Comparison of ENCODE assay signal across 13 cellular contexts in genomic region chr3:31546152-31546551, GRCh38. TPM values are rescaled to one million over a fixed set of nuclear protein-coding genes. Genes with fewer than 3 reads are reported as not detected.
A peak's percentile ranks its signal among the peaks of the same experiment; 100 is the strongest.
DNase-seq lines count a peak whose midpoint lies in the region; ATAC-seq and TF ChIP-seq lines count a peak whose summit lies in the region.
"Had no signal": no experiment of that assay in that cellular context is flagged by ENCODE, and none has a peak within 500 bp of the region (broad histone marks: within the 10 kb centered on the region; RNA-seq: fewer than 3 reads in every experiment).

No MANE protein-coding gene starts in this region.

- H3K9me3 ChIP-seq in CD8-positive, alpha-beta T cell (ENCODE audit: low read length) = no peaks in the 10 kb centered on the region
- H3K9me3 ChIP-seq in neutrophil (no peaks in the 10 kb centered on the region), stomach (no peaks in the 10 kb centered on the region)
- H3K9me3 ChIP-seq: colonic mucosa had no signal

- intact Hi-C loops in CD8-positive, alpha-beta T cell (cut with DNase I, micrococcal nuclease) = loop anchor here in 1 of 2 experiments (1.0 kb wide), 1 partner anchor 216 kb away; no protein-coding TSS in a partner anchor
- intact Hi-C loops in stomach (cut with DNase I; ENCODE audit: low total_unique reads) = no loop called here

- H3K4me1 Mint-ChIP-seq in CD8-positive, alpha-beta T cell (ENCODE audit: low read depth) = peaks cover 87% of the 10 kb centered on the region

- no peak for TF ChIP-seq EP300 in stomach (IDR thresholded peaks at IDR 0.05)

- DNase-seq in CD8-positive, alpha-beta T cell = no peak
- DNase-seq in NCI-H69 (lab: John Stamatoyannopoulos, UW) (peak; percentile 19), fibroblast of pulmonary artery (ENCODE audit: low read depth) (peak; percentile 15), substantia nigra (lab: John Stamatoyannopoulos, UW) (no peak), stomach (no peak)
- DNase-seq: colonic mucosa, KG1, NCI-H187 treated with DMSO at 0.1 percent for 48 hours, NCI-H774, SIG-M5, small intestine had no signal

- no peak for ATAC-seq in CD8-positive, alpha-beta T cell
- ATAC-seq in GM21528 (IDR thresholded peaks at IDR 0.05; ENCODE audit: low FRiP score, unreplicated experiment) = no peak

- no peak overlapping the region for H3K27ac ChIP-seq in CD8-positive, alpha-beta T cell (ENCODE audit: low read depth, low read length)
- H3K27ac ChIP-seq in neutrophil (peak overlapping the region; percentile 77), substantia nigra (ENCODE audit: low read depth, low read length, poor library complexity, severe bottlenecking) (no peak overlapping the region), stomach (no peak overlapping the region)
- H3K27ac ChIP-seq: colonic mucosa had no signal

- 70 to 92% (median 86%) methylated on average over 1 of the region's 1 CpG for WGBS in stomach, 5 donors

- TF ChIP-seq POLR2A in stomach (IDR thresholded peaks at IDR 0.05) = no peak

- peaks cover 62% of the 10 kb centered on the region for H3K4me1 ChIP-seq in CD8-positive, alpha-beta T cell (ENCODE audit: insufficient read depth, low read length)
- H3K4me1 ChIP-seq in neutrophil (ENCODE audit: control insufficient read depth in 1 of 2, insufficient read depth in 1 of 2, low read depth in 1 of 2, low read length in 1 of 2) (peaks cover 81 to 87% of the 10 kb centered on the region in 2 experiments), stomach (peaks cover 5 to 88% (median 51%) of the 10 kb centered on the region in 4 donors)
- H3K4me1 ChIP-seq: colonic mucosa had no signal

- CTCF ChIA-PET in CD8-positive, alpha-beta T cell (lab: Charles Lee) = interaction anchor here (0.6 to 1.7 kb wide), 4 partner anchors 10 to 150 kb away, joined by 3 to 5 read pairs (median 3); partner anchors contain the start of gene STT3B

- no peaks in the 10 kb centered on the region for H3K27me3 Mint-ChIP-seq in CD8-positive, alpha-beta T cell (ENCODE audit: low read depth)

- peak overlapping the region; percentile 42 for H3K27ac Mint-ChIP-seq in CD8-positive, alpha-beta T cell

- POLR2A ChIA-PET in CD8-positive, alpha-beta T cell (lab: Charles Lee) = interaction anchor here (0.9 to 1.8 kb wide), 2 partner anchors 10 to 14 kb away, joined by 4 to 8 read pairs; partner anchors contain the start of gene STT3B

- H3K9me3 Mint-ChIP-seq in CD8-positive, alpha-beta T cell = no peaks in the 10 kb centered on the region

- H3K27me3 ChIP-seq in CD8-positive, alpha-beta T cell (ENCODE audit: insufficient read depth, low read length) = no peaks in the 10 kb centered on the region
- H3K27me3 ChIP-seq in neutrophil (no peaks in the 10 kb centered on the region), stomach (no peaks in the 10 kb centered on the region)
- H3K27me3 ChIP-seq: colonic mucosa had no signal

- no peak overlapping the region for H3K4me3 ChIP-seq in CD8-positive, alpha-beta T cell (ENCODE audit: low read depth, low read length)
- H3K4me3 ChIP-seq in fibroblast of pulmonary artery (replicated peaks; ENCODE audit: low read depth, low read length) (no peak overlapping the region), neutrophil (ENCODE audit: low read depth in 1 of 2, low read length in 1 of 2) (no peak overlapping the region), stomach (no peak overlapping the region)
- H3K4me3 ChIP-seq: colonic mucosa had no signal

- no peaks in the 10 kb centered on the region for H3K36me3 ChIP-seq in CD8-positive, alpha-beta T cell (ENCODE audit: insufficient read depth, low read length)
- H3K36me3 ChIP-seq in neutrophil = no peaks in the 10 kb centered on the region
- no peaks in the 10 kb centered on the region for H3K36me3 ChIP-seq in stomach
- H3K36me3 ChIP-seq: colonic mucosa had no signal

- no peak overlapping the region for H3K4me3 Mint-ChIP-seq in CD8-positive, alpha-beta T cell

- TF ChIP-seq CTCF in CD8-positive, alpha-beta T cell (IDR thresholded peaks at IDR 0.05) = no peak
- no peak for TF ChIP-seq CTCF in fibroblast of pulmonary artery (IDR thresholded peaks at IDR 0.05; ENCODE audit: low read length, missing control alignments)
- TF ChIP-seq CTCF in neutrophil (IDR thresholded peaks at IDR 0.05) = no peak
- no peak for TF ChIP-seq CTCF in stomach (IDR thresholded peaks at IDR 0.05)

- peaks cover 8% of the 10 kb centered on the region for H3K36me3 Mint-ChIP-seq in CD8-positive, alpha-beta T cell

RNA-seq across cellular contexts. Expression of gene STT3B, which starts 13.4 kb away (rescaled TPM):
- 10 to 100 TPM; 80.4 to 85.7 TPM for total RNA-seq in CD8-positive, alpha-beta T cell
- total RNA-seq in stomach = 100 to 1,000 TPM in 3 of 5 donors, 10 to 100 TPM in 2; 41.4 to 183 (median 141) TPM
- polyA plus RNA-seq in stomach = 10 to 100 TPM; 15.1 to 29.3 (median 22.4) TPM

Comparison
In these comparisons a context has a peak if more than half of its experiments do, and no peak if none do; other contexts are left out.
1. DNase-seq: peak in NCI-H69 (single experiment) and fibroblast of pulmonary artery (single experiment); none in CD8-positive, alpha-beta T cell (0 of 7), substantia nigra (0 of 49) and stomach (single experiment).